ENCODE assay signal across 9 cellular contexts in genomic region chr2:54634012-54634411, GRCh38.
DNase-seq lines count a peak whose midpoint lies in the region; ATAC-seq and TF ChIP-seq lines count a peak whose summit lies in the region.
"Had no signal": no experiment of that assay in that cellular context is flagged by ENCODE, and none has a peak within 500 bp of the region (broad histone marks: within the 10 kb centered on the region; RNA-seq: fewer than 3 reads in every experiment).

No MANE protein-coding gene starts in this region.

- H3K18ac ChIP-seq in trophoblast cell (ENCODE audit: low read length): no peak overlapping the region

- H3K4me3 Mint-ChIP-seq in CD4-positive, CD25-positive, alpha-beta regulatory T cell: no peak overlapping the region

- H3K14ac ChIP-seq in trophoblast cell (ENCODE audit: low read length): no peak overlapping the region

- no peaks in the 10 kb centered on the region for H3K9me3 Mint-ChIP-seq in CD4-positive, CD25-positive, alpha-beta regulatory T cell

- no peaks in the 10 kb centered on the region for H3K9me3 ChIP-seq in CD4-positive, CD25-positive, alpha-beta regulatory T cell (ENCODE audit: control insufficient read depth in 2 of 2, low read length in 2 of 2)
- no peaks in the 10 kb centered on the region for H3K9me3 ChIP-seq in KOPT-K1 (ENCODE audit: insufficient read depth, low read length, poor library complexity, severe bottlenecking)
- no peaks in the 10 kb centered on the region for H3K9me3 ChIP-seq in trophoblast cell (ENCODE audit: insufficient read depth, low read depth, low read length)

- intact Hi-C loops in posterior cingulate gyrus (cut with DNase I): no loop called here

- DNase-seq in CD4-positive, CD25-positive, alpha-beta regulatory T cell: no peak
- DNase-seq in coronary artery (ENCODE audit: low spot score) (no peak), trophoblast cell (no peak), NCI-H524 treated with DMSO at 0.1 percent for 48 hours (lab: John Stamatoyannopoulos, UW) (no peak), posterior cingulate gyrus (no peak), NCI-H524 (lab: John Stamatoyannopoulos, UW) (no peak)
- DNase-seq: activated CD4-positive, alpha-beta T cell treated with anti-CD3 and anti-CD28 coated beads, Interleukin-2, amount 50 U/mL, for 4 hours had no signal

- H4K91ac ChIP-seq in trophoblast cell (ENCODE audit: low read depth, low read length): peak overlapping the region; percentile 25

- no peak overlapping the region for H2BK12ac ChIP-seq in trophoblast cell (ENCODE audit: low read length)

- H3K4me3 ChIP-seq in CD4-positive, CD25-positive, alpha-beta regulatory T cell (ENCODE audit: low read depth, low read length): no peak overlapping the region
- no peak overlapping the region for H3K4me3 ChIP-seq in coronary artery
- H3K4me3 ChIP-seq in trophoblast cell (ENCODE audit: low read depth, low read length): no peak overlapping the region

- H3K27ac Mint-ChIP-seq in CD4-positive, CD25-positive, alpha-beta regulatory T cell: peak overlapping the region; percentile 60 to 84 (median 73)

- WGBS in trophoblast cell (ENCODE audit: extremely low coverage, insufficient coverage, insufficient read length): no CpG with 5 or more reads among the region's 3 CpGs

- H3K36me3 Mint-ChIP-seq in CD4-positive, CD25-positive, alpha-beta regulatory T cell: peaks cover 33% of the 10 kb centered on the region

- H4K8ac ChIP-seq in trophoblast cell (ENCODE audit: low read depth, low read length): no peak overlapping the region

- H3K79me1 ChIP-seq in trophoblast cell (ENCODE audit: low read length): no peaks in the 10 kb centered on the region

- H3K27me3 Mint-ChIP-seq in CD4-positive, CD25-positive, alpha-beta regulatory T cell: no peaks in the 10 kb centered on the region

- no peak for ATAC-seq in CD4-positive, CD25-positive, alpha-beta regulatory T cell (ENCODE audit: low read depth in 2 of 2)
- no peak for ATAC-seq in GM19023 (IDR thresholded peaks at IDR 0.05; ENCODE audit: unreplicated experiment)

- H3K4me2 ChIP-seq in trophoblast cell (ENCODE audit: low read length): no peak overlapping the region

- no peak overlapping the region for H3K9ac ChIP-seq in trophoblast cell (ENCODE audit: low read length)

- H2BK120ac ChIP-seq in trophoblast cell (ENCODE audit: insufficient read depth, low read length, poor library complexity): peak overlapping the region; percentile 30

- H3K4ac ChIP-seq in trophoblast cell (ENCODE audit: low read depth, low read length): no peak overlapping the region

- H3K23ac ChIP-seq in trophoblast cell (ENCODE audit: low read length): no peak overlapping the region

- no peak for TF ChIP-seq CTCF in coronary artery (IDR thresholded peaks at IDR 0.05)

- H3K79me2 ChIP-seq in trophoblast cell (ENCODE audit: control insufficient read depth, insufficient read depth, low read length, poor library complexity): no peaks in the 10 kb centered on the region

- peaks cover 97% of the 10 kb centered on the region for H3K36me3 ChIP-seq in CD4-positive, CD25-positive, alpha-beta regulatory T cell (ENCODE audit: control insufficient read depth, insufficient read depth, low read length)
- H3K36me3 ChIP-seq in KOPT-K1 (ENCODE audit: insufficient read depth, low read length): peaks cover 99% of the 10 kb centered on the region
- peaks cover 36 to 56% of the 10 kb centered on the region in 2 experiments for H3K36me3 ChIP-seq in trophoblast cell (ENCODE audit: control insufficient read depth in 1 of 2, insufficient read depth in 2 of 2, low read length in 2 of 2)

- H2AK5ac ChIP-seq in trophoblast cell (ENCODE audit: low read length): no peak overlapping the region

- peaks cover 0 to 30% (median 7%) of the 10 kb centered on the region in 4 donors for H3K4me1 Mint-ChIP-seq in CD4-positive, CD25-positive, alpha-beta regulatory T cell

- no peaks in the 10 kb centered on the region for H3K27me3 ChIP-seq in CD4-positive, CD25-positive, alpha-beta regulatory T cell (ENCODE audit: control insufficient read depth, insufficient read depth, low read length)
- H3K27me3 ChIP-seq in trophoblast cell (ENCODE audit: insufficient read depth, low read length): no peaks in the 10 kb centered on the region

- H2AFZ ChIP-seq in trophoblast cell (ENCODE audit: insufficient read depth, low read length, poor library complexity): no peak overlapping the region

- H4K12ac ChIP-seq in trophoblast cell (ENCODE audit: low read depth, low read length): no peak overlapping the region

- no peak overlapping the region for H2BK5ac ChIP-seq in trophoblast cell (ENCODE audit: low read depth, low read length, poor library complexity)

- H3K4me1 ChIP-seq in CD4-positive, CD25-positive, alpha-beta regulatory T cell (ENCODE audit: control insufficient read depth, insufficient read depth, low read length, poor library complexity, severe bottlenecking): peaks cover 8% of the 10 kb centered on the region
- H3K4me1 ChIP-seq in trophoblast cell (ENCODE audit: control insufficient read depth in 1 of 2, insufficient read depth in 2 of 2, low read length in 2 of 2): peaks cover 6 to 23% of the 10 kb centered on the region in 2 experiments

- H3K27ac ChIP-seq in CD4-positive, CD25-positive, alpha-beta regulatory T cell (ENCODE audit: insufficient read depth, low read length, poor library complexity, severe bottlenecking): no peak overlapping the region
- H3K27ac ChIP-seq in KOPT-K1 (ENCODE audit: low read depth, low read length, poor library complexity, severe bottlenecking) (peak overlapping the region; percentile 67), coronary artery (peak overlapping the region; percentile 60 to 71), trophoblast cell (ENCODE audit: low read depth, low read length) (peak overlapping the region; percentile 18)
